In the genomic region with DNA sequence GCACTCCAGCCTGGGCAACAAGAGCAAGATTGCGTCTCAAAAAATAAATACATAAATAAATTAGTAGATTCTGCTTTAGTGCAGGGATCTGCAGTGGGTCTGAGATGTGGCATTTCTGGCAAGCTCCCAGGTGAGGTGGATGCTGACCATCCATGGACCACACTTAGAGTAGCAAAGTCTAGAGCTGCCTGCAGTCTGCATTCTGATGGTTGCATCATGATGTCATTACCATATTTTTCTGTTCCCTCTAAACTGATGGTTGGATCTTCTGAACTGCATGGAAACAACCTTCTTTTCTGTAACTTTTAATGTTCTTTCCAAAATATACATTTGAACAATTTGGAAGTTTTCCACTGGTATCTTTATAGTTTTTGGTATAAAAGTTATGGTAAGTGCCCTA, we compare ENCODE assay signal across 1 cellular context.
TF ChIP-seq lines count a peak whose summit lies in the region.

No MANE protein-coding gene starts in this region.

TF ChIP-seq in IMR-90, 13 proteins besides CTCF, POLR2A, EP300 and RAD21:
- TF ChIP-seq RCOR1 (IDR thresholded peaks at IDR 0.05; ENCODE audit: insufficient replicate concordance, low read length) (no peak), SMC3 (IDR thresholded peaks at IDR 0.05; ENCODE audit: low read depth, low read length) (no peak), CEBPB (IDR thresholded peaks at IDR 0.05; ENCODE audit: low read depth, low read length) (peak; percentile 68), MAZ (IDR thresholded peaks at IDR 0.05; ENCODE audit: borderline replicate concordance, low read depth, low read length) (no peak), CHD1 (IDR thresholded peaks at IDR 0.05; ENCODE audit: low read depth, low read length) (no peak)
